In the genomic region with DNA sequence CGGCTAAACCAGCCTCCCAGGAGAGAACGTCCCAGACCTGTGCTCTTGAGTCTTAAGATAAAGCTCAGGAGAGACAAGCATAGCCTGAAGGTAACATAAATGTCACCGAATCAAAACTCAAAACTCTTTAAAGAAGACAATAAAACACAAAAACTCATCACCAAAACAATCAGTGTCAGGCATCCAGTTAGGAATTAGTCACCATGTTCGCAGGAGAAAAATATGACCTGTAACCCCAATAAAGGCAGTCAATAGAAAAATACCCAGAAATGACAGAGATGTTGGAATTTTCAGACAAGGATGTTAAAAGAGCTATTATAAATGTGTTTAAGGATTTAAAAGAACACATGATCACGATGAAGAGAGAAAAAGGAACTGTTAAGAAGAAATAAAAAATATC, we compare ENCODE assay signal across 8 cellular contexts.
"Had no signal": no experiment of that assay in that cellular context is flagged by ENCODE, and none has a peak within 500 bp of the region (broad histone marks: within the 10 kb centered on the region; RNA-seq: fewer than 3 reads in every experiment).

No MANE protein-coding gene starts in this region.

- H3K27ac ChIP-seq: KMS-11 had no signal

- H3K9me3 ChIP-seq: HAP-1 had no signal

- H3K4me3 Mint-ChIP-seq: GM23338 had no signal

- H3K36me3 ChIP-seq: HAP-1 had no signal

- H3K27ac Mint-ChIP-seq: GM23338 had no signal

- DNase-seq: H7, IMR-90, KBM-7 had no signal

- H3K4me2 ChIP-seq: GM23338, KMS-11 had no signal

- FAIRE-seq: HTR-8/SVneo had no signal

- H3K9ac ChIP-seq: KMS-11 had no signal

- H3K4me3 ChIP-seq: GM23338, HAP-1 had no signal

- H2AFZ ChIP-seq: GM23338 had no signal

- ATAC-seq: GM23338, HCT116 had no signal
